Comparison of ENCODE assay signal across 31 cellular contexts in the genomic region with DNA sequence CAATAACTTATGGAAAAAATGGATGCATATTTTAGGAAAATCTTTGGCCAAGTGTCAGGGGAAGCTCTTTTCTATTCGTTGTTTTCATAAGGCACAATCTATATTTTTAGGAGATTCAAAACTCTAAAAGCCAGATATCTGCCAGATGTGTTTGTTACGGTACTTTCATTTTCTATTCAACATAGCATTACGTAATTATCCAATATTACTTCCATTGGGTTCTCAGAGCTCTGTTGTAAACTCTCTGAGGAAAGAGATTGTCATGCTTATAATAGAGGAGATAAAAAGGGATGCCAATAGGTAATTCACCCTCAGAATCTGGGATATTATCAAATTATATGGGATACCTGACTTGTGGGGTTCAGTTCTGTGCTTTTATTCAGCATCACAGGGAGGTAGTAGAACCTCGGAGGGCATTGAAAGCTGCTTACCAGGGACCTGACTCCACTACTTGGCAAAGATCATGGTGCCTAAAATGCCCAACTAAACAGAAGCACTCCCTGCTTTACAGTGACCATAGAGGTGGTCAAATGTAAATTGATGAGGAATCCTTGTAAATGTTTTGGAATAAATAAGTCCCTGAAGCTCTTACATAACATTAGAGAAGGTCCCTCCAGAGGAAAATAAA. TPM values are rescaled to one million over a fixed set of nuclear protein-coding genes. Genes with fewer than 3 reads are reported as not detected.
"Had no signal": no experiment of that assay in that cellular context is flagged by ENCODE, and none has a peak within 500 bp of the region (broad histone marks: within the 10 kb centered on the region; RNA-seq: fewer than 3 reads in every experiment).

No MANE protein-coding gene starts in this region.

- H3K27ac ChIP-seq: hepatocyte, lower lobe of right lung, pancreas, prostate gland, sigmoid colon, tibial nerve, uterus had no signal

- ATAC-seq: left ventricle myocardium superior; lower lobe of right lung; naive thymus-derived CD8-positive, alpha-beta T cell; pancreas; right cardiac atrium; stimulated activated memory B cell treated with anti-CD40 and anti-IgM and Interleukin-4, amounts not matched to agents 10 μg/mL and 1 μg/mL and 100 μg/mL, for 72 hours; stimulated activated naive CD8-positive, alpha-beta T cell treated with anti-CD3 and anti-CD28 coated beads, Interleukin-15, amount 100 ng/mL, for 72 hours had no signal

- H3K27me3 Mint-ChIP-seq: stimulated activated memory B cell treated with anti-CD40 and anti-IgM and Interleukin-4, amounts not matched to agents 10 μg/mL and 1 μg/mL and 100 μg/mL, for 72 hours; stimulated activated naive CD8-positive, alpha-beta T cell treated with anti-CD3 and anti-CD28 coated beads, Interleukin-15, amount 100 ng/mL, for 72 hours; type B pancreatic cell had no signal

- H2AFZ ChIP-seq: hepatocyte had no signal

- H3K4me1 Mint-ChIP-seq: naive thymus-derived CD8-positive, alpha-beta T cell; nephron; neural crest cell; stimulated activated memory B cell treated with anti-CD40 and anti-IgM and Interleukin-4, amounts not matched to agents 10 μg/mL and 1 μg/mL and 100 μg/mL, for 72 hours; stimulated activated naive CD8-positive, alpha-beta T cell treated with anti-CD3 and anti-CD28 coated beads, Interleukin-15, amount 100 ng/mL, for 72 hours had no signal

- H3K4me1 ChIP-seq: lower lobe of right lung, pancreas, prostate gland, sigmoid colon, tibial nerve, uterus had no signal

- H3K36me3 ChIP-seq: lower lobe of right lung, pancreas, prostate gland, sigmoid colon, tibial nerve, uterus had no signal

- H3K79me2 ChIP-seq: hepatocyte had no signal

- H3K4me2 ChIP-seq: hepatocyte, smooth muscle cell had no signal

- FAIRE-seq: pancreas had no signal

- H3K36me3 Mint-ChIP-seq: naive thymus-derived CD8-positive, alpha-beta T cell; stimulated activated memory B cell treated with anti-CD40 and anti-IgM and Interleukin-4, amounts not matched to agents 10 μg/mL and 1 μg/mL and 100 μg/mL, for 72 hours; type B pancreatic cell had no signal

- H3K4me3 ChIP-seq: hepatocyte, lower lobe of right lung, pancreas, prostate gland, sigmoid colon, smooth muscle cell, uterus had no signal

- H3K9me3 Mint-ChIP-seq: nephron; neural crest cell; stimulated activated memory B cell treated with anti-CD40 and anti-IgM and Interleukin-4, amounts not matched to agents 10 μg/mL and 1 μg/mL and 100 μg/mL, for 72 hours; stimulated activated naive CD8-positive, alpha-beta T cell treated with anti-CD3 and anti-CD28 coated beads, Interleukin-15, amount 100 ng/mL, for 72 hours; type B pancreatic cell had no signal

- DNase-seq: islet precursor cell; left ventricle myocardium superior; lower lobe of right lung; mammary epithelial cell; mesenchymal stem cell; naive thymus-derived CD8-positive, alpha-beta T cell; nucleus accumbens; pancreas; posterior cingulate gyrus; retina; right cardiac atrium; sigmoid colon; stimulated activated CD4-positive, alpha-beta T cell treated with anti-CD3 and anti-CD28 coated beads, Interleukin-1b, Interleukin-23, amount 100 ng/mL, for 48 hours; stimulated activated CD4-positive, alpha-beta T cell treated with anti-CD3 and anti-CD28 coated beads, Interleukin-2, amount 100 ng/mL, for 48 hours; stimulated activated CD4-positive, alpha-beta T cell treated with anti-CD3 and anti-CD28 coated beads, Interleukin-4, amount 100 ng/mL, for 4 hours; stimulated activated CD8-positive, alpha-beta memory T cell treated with anti-CD3 and anti-CD28 coated beads, Interleukin-4, amount 100 ng/mL, for 48 hours; stimulated activated naive CD4-positive, alpha-beta T cell treated with Interleukin-2 at 50 U/mL for 16 hours; stimulated activated naive CD8-positive, alpha-beta T cell treated with anti-CD3 and anti-CD28 coated beads, Interleukin-15, amount 100 ng/mL, for 72 hours; substantia nigra; uterus had no signal

- H3K27me3 ChIP-seq: hepatocyte, pancreas, sigmoid colon, tibial nerve, uterus had no signal

- H3K9me3 ChIP-seq: lower lobe of right lung, pancreas, prostate gland, sigmoid colon, tibial nerve, uterus had no signal

- H3K4me3 Mint-ChIP-seq: naive thymus-derived CD8-positive, alpha-beta T cell; nephron; neural crest cell; stimulated activated memory B cell treated with anti-CD40 and anti-IgM and Interleukin-4, amounts not matched to agents 10 μg/mL and 1 μg/mL and 100 μg/mL, for 72 hours; stimulated activated naive CD8-positive, alpha-beta T cell treated with anti-CD3 and anti-CD28 coated beads, Interleukin-15, amount 100 ng/mL, for 72 hours; type B pancreatic cell had no signal

RNA-seq across cellular contexts. Expression of a gene that starts 32.9 kb away (rescaled TPM):
- total RNA-seq: kidney epithelial cell; left ventricle myocardium superior; mammary epithelial cell; naive thymus-derived CD8-positive, alpha-beta T cell; neural crest cell; osteoblast; sigmoid colon; temporal lobe; tibial nerve had no signal
- polyA plus RNA-seq: mammary epithelial cell; naive thymus-derived CD8-positive, alpha-beta T cell; sigmoid colon had no signal
